Comparison of ENCODE assay signal across 13 cellular contexts in genomic region chr9:126395439-126396212, GRCh38.
A peak's percentile ranks its signal among the peaks of the same experiment; 100 is the strongest.
DNase-seq lines count a peak whose midpoint lies in the region; ATAC-seq and TF ChIP-seq lines count a peak whose summit lies in the region.
"Had no signal": no experiment of that assay in that cellular context is flagged by ENCODE, and none has a peak within 500 bp of the region (broad histone marks: within the 10 kb centered on the region; RNA-seq: fewer than 3 reads in every experiment).

No MANE protein-coding gene starts in this region.

- no peak for TF ChIP-seq POLR2A in gastrocnemius medialis (IDR thresholded peaks at IDR 0.05)

- peak overlapping the region; percentile 39 to 78 (median 66) for H3K27ac ChIP-seq in gastrocnemius medialis
- H3K27ac ChIP-seq: 22Rv1, body of pancreas had no signal

- peaks cover 75% of the 10 kb centered on the region for H3K4me1 Mint-ChIP-seq in dendritic cell treated with granulocyte-macrophage colony-stimulating factor and Interleukin-4, amounts not matched to agents 40 ng/mL and 50 ng/mL, for 4 days (ENCODE audit: low read depth)
- H3K4me1 Mint-ChIP-seq in stimulated activated memory B cell treated with anti-CD40 and anti-IgM and Interleukin-4, amounts not matched to agents 10 μg/mL and 1 μg/mL and 100 μg/mL, for 72 hours: peaks cover 28% of the 10 kb centered on the region

- ATAC-seq in gastrocnemius medialis (peak; percentile 68 to 69), HG03432 (IDR thresholded peaks at IDR 0.05; ENCODE audit: unreplicated experiment) (no peak)
- no peak for ATAC-seq in stimulated activated memory B cell treated with anti-CD40 and anti-IgM and Interleukin-4, amounts not matched to agents 10 μg/mL and 1 μg/mL and 100 μg/mL, for 72 hours
- ATAC-seq: body of pancreas had no signal

- H3K27me3 ChIP-seq in gastrocnemius medialis: no peaks in the 10 kb centered on the region
- H3K27me3 ChIP-seq: body of pancreas had no signal

- H3K36me3 ChIP-seq in gastrocnemius medialis: no peaks in the 10 kb centered on the region

- intact Hi-C loops in dendritic cell treated with granulocyte-macrophage colony-stimulating factor and Interleukin-4, amounts not matched to agents 40 ng/mL and 50 ng/mL, for 4 days (cut with micrococcal nuclease): no loop called here
- intact Hi-C loops in gastrocnemius medialis (cut with DNase I; ENCODE audit: low total_unique reads): loop anchor here (2.0 kb wide), 1 partner anchor 69 kb away; the partner anchor contains the start of gene MVB12B

- H3K9me3 Mint-ChIP-seq in dendritic cell treated with granulocyte-macrophage colony-stimulating factor and Interleukin-4, amounts not matched to agents 40 ng/mL and 50 ng/mL, for 4 days: no peaks in the 10 kb centered on the region
- H3K9me3 Mint-ChIP-seq in stimulated activated memory B cell treated with anti-CD40 and anti-IgM and Interleukin-4, amounts not matched to agents 10 μg/mL and 1 μg/mL and 100 μg/mL, for 72 hours: no peaks in the 10 kb centered on the region
- H3K9me3 Mint-ChIP-seq: T-helper 2 cell treated with Interferon-gamma antibody and Interleukin-4, amounts not matched to agents 5 μg/mL and 100 μg/mL, for 36 hours had no signal

- no peak for TF ChIP-seq CTCF in gastrocnemius medialis (IDR thresholded peaks at IDR 0.05 in 4 of 5, conservative IDR thresholded peaks at IDR 0.05 in 1 of 5)

- no peak overlapping the region for H3K4me3 ChIP-seq in gastrocnemius medialis
- H3K4me3 ChIP-seq: body of pancreas had no signal

- peak overlapping the region; percentile 52 for H3K27ac Mint-ChIP-seq in dendritic cell treated with granulocyte-macrophage colony-stimulating factor and Interleukin-4, amounts not matched to agents 40 ng/mL and 50 ng/mL, for 4 days
- no peak overlapping the region for H3K27ac Mint-ChIP-seq in stimulated activated memory B cell treated with anti-CD40 and anti-IgM and Interleukin-4, amounts not matched to agents 10 μg/mL and 1 μg/mL and 100 μg/mL, for 72 hours

- H3K9me3 ChIP-seq in gastrocnemius medialis: no peaks in the 10 kb centered on the region
- H3K9me3 ChIP-seq: body of pancreas had no signal

- H3K36me3 Mint-ChIP-seq in dendritic cell treated with granulocyte-macrophage colony-stimulating factor and Interleukin-4, amounts not matched to agents 40 ng/mL and 50 ng/mL, for 4 days (ENCODE audit: low read depth): peaks cover 100% of the 10 kb centered on the region
- peaks cover 8% of the 10 kb centered on the region for H3K36me3 Mint-ChIP-seq in stimulated activated memory B cell treated with anti-CD40 and anti-IgM and Interleukin-4, amounts not matched to agents 10 μg/mL and 1 μg/mL and 100 μg/mL, for 72 hours

- H3K4me3 Mint-ChIP-seq in dendritic cell treated with granulocyte-macrophage colony-stimulating factor and Interleukin-4, amounts not matched to agents 40 ng/mL and 50 ng/mL, for 4 days: no peak overlapping the region
- no peak overlapping the region for H3K4me3 Mint-ChIP-seq in stimulated activated memory B cell treated with anti-CD40 and anti-IgM and Interleukin-4, amounts not matched to agents 10 μg/mL and 1 μg/mL and 100 μg/mL, for 72 hours

- H3K4me1 ChIP-seq in gastrocnemius medialis: peaks cover 42 to 48% of the 10 kb centered on the region in 2 donors
- H3K4me1 ChIP-seq: body of pancreas had no signal

- DNase-seq in DMS 273 (lab: John Stamatoyannopoulos, UW; ENCODE audit: unreplicated experiment) (peak; percentile 9), DMS 273 treated with DMSO at 0.1 percent for 48 hours (lab: John Stamatoyannopoulos, UW) (no peak), NCI-H2196 treated with DMSO at 0.1 percent for 48 hours (lab: John Stamatoyannopoulos, UW; ENCODE audit: unreplicated experiment) (peak; percentile 31), gastrocnemius medialis (peak; percentile 34 to 61)
- DNase-seq in activated naive CD4-positive, alpha-beta T cell treated with anti-CD3 and anti-CD28 coated beads, Interleukin-2, amount 50 U/mL, for 16 hours: no peak
- DNase-seq: body of pancreas, kidney, NCI-H1417 treated with DMSO at 0.1 percent for 48 hours had no signal

- H3K27me3 Mint-ChIP-seq in dendritic cell treated with granulocyte-macrophage colony-stimulating factor and Interleukin-4, amounts not matched to agents 40 ng/mL and 50 ng/mL, for 4 days: no peaks in the 10 kb centered on the region
- peaks cover 20% of the 10 kb centered on the region for H3K27me3 Mint-ChIP-seq in stimulated activated memory B cell treated with anti-CD40 and anti-IgM and Interleukin-4, amounts not matched to agents 10 μg/mL and 1 μg/mL and 100 μg/mL, for 72 hours

- in situ Hi-C loops in gastrocnemius medialis (cut with MboI; ENCODE audit: low sequenced_read_pairs in 4 of 4): loop anchor here in 3 of 4 donors (5.0 kb wide), 2 partner anchors 78 to 88 kb away; no protein-coding TSS in a partner anchor

Comparison
In these comparisons a context has a peak if more than half of its experiments do, and no peak if none do; other contexts are left out.
1. DNase-seq: peak in DMS 273 (single experiment), NCI-H2196 treated with DMSO at 0.1 percent for 48 hours (single experiment) and gastrocnemius medialis (2 of 2); none in DMS 273 treated with DMSO at 0.1 percent for 48 hours (single experiment) and activated naive CD4-positive, alpha-beta T cell treated with anti-CD3 and anti-CD28 coated beads, Interleukin-2, amount 50 U/mL, for 16 hours (single experiment).
2. ATAC-seq: peak in gastrocnemius medialis (2 of 2); none in stimulated activated memory B cell treated with anti-CD40 and anti-IgM and Interleukin-4, amounts not matched to agents 10 μg/mL and 1 μg/mL and 100 μg/mL, for 72 hours (single experiment) and HG03432 (single experiment).